ENCODE assay signal across 27 cellular contexts in genomic region chr4:187432310-187432709, GRCh38.
A peak's percentile ranks its signal among the peaks of the same experiment; 100 is the strongest.
DNase-seq lines count a peak whose midpoint lies in the region; ATAC-seq, FAIRE-seq and TF ChIP-seq lines count a peak whose summit lies in the region.
"Had no signal": no experiment of that assay in that cellular context is flagged by ENCODE, and none has a peak within 500 bp of the region (broad histone marks: within the 10 kb centered on the region; RNA-seq: fewer than 3 reads in every experiment).

No MANE protein-coding gene starts in this region.

- H3K27me3 ChIP-seq in bronchial epithelial cell (ENCODE audit: control insufficient read depth, insufficient read depth, low read length) (no peaks in the 10 kb centered on the region), upper lobe of left lung (no peaks in the 10 kb centered on the region)
- H3K27me3 ChIP-seq in naive thymus-derived CD4-positive, alpha-beta T cell (ENCODE audit: control insufficient read depth in 2 of 2, insufficient read depth in 2 of 2, low read length in 2 of 2): no peaks in the 10 kb centered on the region
- H3K27me3 ChIP-seq in effector memory CD4-positive, alpha-beta T cell (replicated peaks; ENCODE audit: control insufficient read depth, insufficient read depth, low read length, poor library complexity, severe bottlenecking): no peaks in the 10 kb centered on the region
- H3K27me3 ChIP-seq: BE2C; BLaER1 treated with 17β-estradiol and CSF1 and Interleukin-3, amounts not matched to agents 10 nM and 100 nM had no signal

- H3K27ac ChIP-seq in naive thymus-derived CD4-positive, alpha-beta T cell (ENCODE audit: low read depth, low read length): no peak overlapping the region
- no peak overlapping the region for H3K27ac ChIP-seq in upper lobe of left lung
- H3K27ac ChIP-seq in effector memory CD4-positive, alpha-beta T cell (ENCODE audit: insufficient read depth, low read length, poor library complexity, severe bottlenecking): no peak overlapping the region
- H3K27ac ChIP-seq: A549; BLaER1 treated with 17β-estradiol and CSF1 and Interleukin-3, amounts not matched to agents 10 nM and 100 nM; GM23248 had no signal

- no peaks in the 10 kb centered on the region for H3K36me3 ChIP-seq in bronchial epithelial cell (ENCODE audit: control insufficient read depth, insufficient read depth, low read length)
- H3K36me3 ChIP-seq in naive thymus-derived CD4-positive, alpha-beta T cell (ENCODE audit: control insufficient read depth in 2 of 3, insufficient read depth in 3 of 3, low read length in 3 of 3): no peaks in the 10 kb centered on the region
- no peaks in the 10 kb centered on the region for H3K36me3 ChIP-seq in upper lobe of left lung
- no peaks in the 10 kb centered on the region for H3K36me3 ChIP-seq in effector memory CD4-positive, alpha-beta T cell (ENCODE audit: control insufficient read depth, insufficient read depth, low read length)
- H3K36me3 ChIP-seq: BE2C; BLaER1 treated with 17β-estradiol and CSF1 and Interleukin-3, amounts not matched to agents 10 nM and 100 nM had no signal

- no peak overlapping the region for H3K4me3 Mint-ChIP-seq in naive thymus-derived CD4-positive, alpha-beta T cell
- H3K4me3 Mint-ChIP-seq: CD14-positive monocyte; CD4-positive, alpha-beta T cell; CD8-positive, alpha-beta memory T cell had no signal

- no peaks in the 10 kb centered on the region for H3K4me1 Mint-ChIP-seq in naive thymus-derived CD4-positive, alpha-beta T cell
- H3K4me1 Mint-ChIP-seq: CD14-positive monocyte; CD8-positive, alpha-beta memory T cell had no signal

- no peaks in the 10 kb centered on the region for H3K27me3 Mint-ChIP-seq in naive thymus-derived CD4-positive, alpha-beta T cell
- H3K27me3 Mint-ChIP-seq: CD4-positive, alpha-beta T cell; CD8-positive, alpha-beta memory T cell had no signal

- WGBS in upper lobe of left lung, 2 donors: 81 to 85% methylated on average over 7 of the region's 7 CpGs

- TF ChIP-seq POLR2A in upper lobe of left lung (IDR thresholded peaks at IDR 0.05): no peak

- CTCF ChIA-PET in naive thymus-derived CD4-positive, alpha-beta T cell (lab: Charles Lee): no interaction called here

- peak; percentile 27 for ATAC-seq in naive thymus-derived CD4-positive, alpha-beta T cell
- peak; percentile 10 to 59 for ATAC-seq in upper lobe of left lung (ENCODE audit: low FRiP score in 2 of 2)
- ATAC-seq in HG02870 (IDR thresholded peaks at IDR 0.05; ENCODE audit: unreplicated experiment): no peak
- ATAC-seq: A549, GM12878 had no signal

- no peak overlapping the region for H3K27ac Mint-ChIP-seq in naive thymus-derived CD4-positive, alpha-beta T cell
- H3K27ac Mint-ChIP-seq: CD14-positive monocyte; CD4-positive, alpha-beta T cell; CD8-positive, alpha-beta memory T cell had no signal

- POLR2A ChIA-PET in naive thymus-derived CD4-positive, alpha-beta T cell (lab: Charles Lee): no interaction called here

- H3K4me1 ChIP-seq in naive thymus-derived CD4-positive, alpha-beta T cell (ENCODE audit: control insufficient read depth in 2 of 2, insufficient read depth in 2 of 2, low read length in 2 of 2): no peaks in the 10 kb centered on the region
- H3K4me1 ChIP-seq in upper lobe of left lung: no peaks in the 10 kb centered on the region
- no peaks in the 10 kb centered on the region for H3K4me1 ChIP-seq in effector memory CD4-positive, alpha-beta T cell (ENCODE audit: control insufficient read depth, insufficient read depth, low read length, poor library complexity, severe bottlenecking)
- H3K4me1 ChIP-seq: A549; BE2C; BLaER1 treated with 17β-estradiol and CSF1 and Interleukin-3, amounts not matched to agents 10 nM and 100 nM had no signal

- H3K4me3 ChIP-seq in bronchial epithelial cell (ENCODE audit: low read depth, low read length) (no peak overlapping the region), upper lobe of left lung (no peak overlapping the region)
- H3K4me3 ChIP-seq in naive thymus-derived CD4-positive, alpha-beta T cell (ENCODE audit: low read length): no peak overlapping the region
- no peak overlapping the region for H3K4me3 ChIP-seq in effector memory CD4-positive, alpha-beta T cell (ENCODE audit: insufficient read depth, low read depth, low read length, poor library complexity, severe bottlenecking)
- H3K4me3 ChIP-seq: A549; BLaER1 treated with 17β-estradiol and CSF1 and Interleukin-3, amounts not matched to agents 10 nM and 100 nM; GM12878; GM23248 had no signal

- TF ChIP-seq CTCF in bronchial epithelial cell (IDR thresholded peaks at IDR 0.05; ENCODE audit: insufficient read depth, low read length, severe bottlenecking) (no peak), upper lobe of left lung (IDR thresholded peaks at IDR 0.05) (no peak)

- FAIRE-seq in HTR-8/SVneo (lab: Jason Lieb, UNC) (peak; percentile 83), bronchial epithelial cell (lab: Jason Lieb, UNC) (peak; percentile 75)
- FAIRE-seq: A549, D721Med, GM12878, GM19239, H1 had no signal

- TF ChIP-seq EP300 in upper lobe of left lung (IDR thresholded peaks at IDR 0.05): no peak

- H3K9me3 Mint-ChIP-seq in naive thymus-derived CD4-positive, alpha-beta T cell: peaks cover 6 to 13% (median 8%) of the 10 kb centered on the region in 11 donors

- peaks cover 0 to 6% (median 0%) of the 10 kb centered on the region in 3 experiments for H3K9me3 ChIP-seq in naive thymus-derived CD4-positive, alpha-beta T cell (ENCODE audit: control insufficient read depth in 2 of 3, low read length in 3 of 3)
- no peaks in the 10 kb centered on the region for H3K9me3 ChIP-seq in upper lobe of left lung
- H3K9me3 ChIP-seq in effector memory CD4-positive, alpha-beta T cell (ENCODE audit: control insufficient read depth, low read length): no peaks in the 10 kb centered on the region
- H3K9me3 ChIP-seq: A549, BE2C had no signal

- intact Hi-C loops in naive thymus-derived CD4-positive, alpha-beta T cell (cut with micrococcal nuclease): no loop called here

- no peak for DNase-seq in HTR-8/SVneo (ENCODE audit: insufficient read length, low spot score)
- no peak for DNase-seq in bronchial epithelial cell (ENCODE audit: low read depth)
- DNase-seq in naive thymus-derived CD4-positive, alpha-beta T cell: no peak
- DNase-seq in upper lobe of left lung: no peak
- DNase-seq in NK-92 treated with Interleukin-12 subunit alpha and Interleukin-12 subunit beta, amount 100 ng/mL, for 24 hours (lab: John Stamatoyannopoulos, UW): no peak
- no peak for DNase-seq in effector memory CD4-positive, alpha-beta T cell
- DNase-seq: 8988T; ACHN; AML-193; BE2C; CD4-positive, alpha-beta T cell; CD8-positive, alpha-beta memory T cell; DMS 273 treated with DMSO at 0.1 percent for 48 hours; DMS79; EL; GDM1; GM23248; H7; HCEC 1CT had no signal

- H3K36me3 Mint-ChIP-seq in naive thymus-derived CD4-positive, alpha-beta T cell: no peaks in the 10 kb centered on the region
- H3K36me3 Mint-ChIP-seq: CD14-positive monocyte; CD8-positive, alpha-beta memory T cell had no signal
